In genomic region chr7:55964802-55965470, GRCh38 we compare ENCODE assay signal across 8 cellular contexts. TPM values are rescaled to one million over a fixed set of nuclear protein-coding genes. Genes with fewer than 3 reads are reported as not detected.
DNase-seq lines count a peak whose midpoint lies in the region; ATAC-seq and TF ChIP-seq lines count a peak whose summit lies in the region.

No MANE protein-coding gene starts in this region.

- WGBS in body of pancreas, 2 donors: 1% methylated on average over 24 to 40 of the region's 49 CpGs

- H3K36me3 ChIP-seq in ES-I3 (ENCODE audit: insufficient read depth, low read length) (peaks cover 3% of the 10 kb centered on the region), HUES6 (ENCODE audit: control insufficient read depth, insufficient read depth, low read length) (peaks cover 10% of the 10 kb centered on the region), body of pancreas (replicated peaks in 1 of 2; ENCODE audit: insufficient read depth in 1 of 2, low read depth in 2 of 2) (no peaks in the 10 kb centered on the region), iPS-20b (ENCODE audit: insufficient read depth, low read depth, low read length) (peaks cover 3% of the 10 kb centered on the region; the same call in 1 of the 2 replicates), skeletal muscle tissue (ENCODE audit: control insufficient read depth in 3 of 3, insufficient read depth in 3 of 3, low read length in 3 of 3) (peaks cover 0 to 5% (median 4%) of the 10 kb centered on the region in 3 donors)

- H3K27me3 ChIP-seq in HUES6 (ENCODE audit: control insufficient read depth, insufficient read depth, low read length) (peaks cover 16% of the 10 kb centered on the region), body of pancreas (no peaks in the 10 kb centered on the region), iPS-20b (ENCODE audit: insufficient read depth, low read length) (peaks cover 18% of the 10 kb centered on the region), skeletal muscle tissue (ENCODE audit: control insufficient read depth in 3 of 3, insufficient read depth in 3 of 3, low read length in 3 of 3) (no peaks in the 10 kb centered on the region)

- H3K27ac ChIP-seq in HUES6 (ENCODE audit: low read depth, low read length) (peak overlapping the region; percentile 51; the same call in 1 of the 2 replicates), body of pancreas (peak overlapping the region; percentile 92 to 96 (median 94)), iPS-20b (ENCODE audit: low read length) (no peak overlapping the region), skeletal muscle tissue (ENCODE audit: low read depth, low read length) (peak overlapping the region; percentile 92)

- H3K4me3 ChIP-seq in HUES6 (ENCODE audit: low read depth, low read length) (peak overlapping the region; percentile 79), body of pancreas (peak overlapping the region; percentile 41 to 44), iPS-20b (ENCODE audit: low read length) (peak overlapping the region; percentile 83), skeletal muscle tissue (ENCODE audit: low read length in 3 of 3) (peak overlapping the region; percentile 84 to 88 (median 84))

- H3K9ac ChIP-seq in ES-I3 (ENCODE audit: low read depth, low read length): peak overlapping the region; percentile 84
- peak overlapping the region; percentile 91 for H3K9ac ChIP-seq in HUES6 (ENCODE audit: low read length)
- H3K9ac ChIP-seq in iPS-20b (ENCODE audit: low read depth, low read length): peak overlapping the region; percentile 92
- H3K9ac ChIP-seq in skeletal muscle tissue (ENCODE audit: low read depth in 1 of 3, low read length in 3 of 3): peak overlapping the region; percentile 93 to 96 (median 93)

- TF ChIP-seq POLR2A in body of pancreas (IDR thresholded peaks at IDR 0.05): peak; percentile 50 to 72 (median 63)

- H3K9me3 ChIP-seq in ES-I3 (ENCODE audit: control insufficient read depth, insufficient read depth, low read length) (no peaks in the 10 kb centered on the region), HUES6 (ENCODE audit: control insufficient read depth, insufficient read depth, low read depth, low read length) (no peaks in the 10 kb centered on the region), body of pancreas (no peaks in the 10 kb centered on the region), iPS-20b (ENCODE audit: insufficient read depth, low read depth, low read length) (no peaks in the 10 kb centered on the region), skeletal muscle tissue (ENCODE audit: control insufficient read depth in 3 of 3, low read length in 3 of 3) (no peaks in the 10 kb centered on the region)

- peak in 1 of 7 experiments; percentile 14 for TF ChIP-seq CTCF in body of pancreas (IDR thresholded peaks at IDR 0.05)

- H3K4me1 ChIP-seq in ES-I3 (ENCODE audit: insufficient read depth, low read length): peaks cover 5% of the 10 kb centered on the region; the same call in 1 of the 2 replicates
- no peaks in the 10 kb centered on the region for H3K4me1 ChIP-seq in HUES6 (ENCODE audit: control insufficient read depth, insufficient read depth, low read length)
- peaks cover 27% of the 10 kb centered on the region for H3K4me1 ChIP-seq in body of pancreas
- no peaks in the 10 kb centered on the region; the same call in 1 of the 2 replicates for H3K4me1 ChIP-seq in iPS-20b (ENCODE audit: insufficient read depth, low read length)
- peaks cover 31 to 38% (median 37%) of the 10 kb centered on the region in 3 donors for H3K4me1 ChIP-seq in skeletal muscle tissue (ENCODE audit: control insufficient read depth in 3 of 3, insufficient read depth in 3 of 3, low read length in 3 of 3)

- ATAC-seq in GM21526 (IDR thresholded peaks at IDR 0.05; ENCODE audit: low FRiP score, unreplicated experiment) (peak; percentile 71), body of pancreas (peak; percentile 90)

- DNase-seq in SW 1271 (lab: John Stamatoyannopoulos, UW) (peak; percentile 46 to 68), body of pancreas (peak; percentile 84 to 87 (median 86)), NCI-H1436 (lab: John Stamatoyannopoulos, UW) (no peak)

- intact Hi-C loops in body of pancreas (cut with DNase I): loop anchor here (10.0 kb wide), 1 partner anchor 320 kb away; no protein-coding TSS in a partner anchor

RNA-seq across cellular contexts. Expression of gene NIPSNAP2, which starts 0.6 kb away (rescaled TPM):
- total RNA-seq in body of pancreas (10 to 100 TPM; 42.5 to 51.6 TPM), skeletal muscle tissue (56.4 TPM)

RNA-seq across cellular contexts. Expression of gene MRPS17, which starts 13.3 kb away (rescaled TPM):
- total RNA-seq in body of pancreas (1 to 10 TPM; 3.3 to 8.8 TPM), skeletal muscle tissue (22.4 TPM)
